In genomic region chr4:145488310-145488709, GRCh38 we compare ENCODE assay signal across 21 cellular contexts. TPM values are rescaled to one million over a fixed set of nuclear protein-coding genes. Genes with fewer than 3 reads are reported as not detected.
A peak's percentile ranks its signal among the peaks of the same experiment; 100 is the strongest.
DNase-seq lines count a peak whose midpoint lies in the region; ATAC-seq, FAIRE-seq and TF ChIP-seq lines count a peak whose summit lies in the region.
"Had no signal": no experiment of that assay in that cellular context is flagged by ENCODE, and none has a peak within 500 bp of the region (broad histone marks: within the 10 kb centered on the region; RNA-seq: fewer than 3 reads in every experiment).

No MANE protein-coding gene starts in this region.

- H3K14ac ChIP-seq in H9 (ENCODE audit: insufficient read depth, low read length) = no peak overlapping the region

- RAD21 ChIA-PET in GM12878 (lab: Charles Lee; ENCODE audit: unreplicated experiment) = no interaction called here

- H3K23me2 ChIP-seq in H9 (ENCODE audit: insufficient read length, low read depth, low read length, poor library complexity, severe bottlenecking) = no peaks in the 10 kb centered on the region

- H3K4ac ChIP-seq in H9 (ENCODE audit: low read depth, low read length) = no peak overlapping the region

- H3K4me1 ChIP-seq in GM23338 (ENCODE audit: insufficient read depth) (peaks cover 28% of the 10 kb centered on the region), GM12878 (ENCODE audit: control insufficient read depth, insufficient read depth, low read length) (peaks cover 9% of the 10 kb centered on the region; the same call in 1 of the 2 replicates), H9 (ENCODE audit: insufficient read depth, low read length) (no peaks in the 10 kb centered on the region)

- TF ChIP-seq CTCF in GM06990 (IDR thresholded peaks at IDR 0.05; ENCODE audit: insufficient read depth, low read length, poor library complexity, severe bottlenecking) (no peak), GM23338 (conservative IDR thresholded peaks at IDR 0.05; ENCODE audit: low read depth in 2 of 2) (no peak), GM12878 (IDR thresholded peaks at IDR 0.05 in 2 of 3, conservative IDR thresholded peaks at IDR 0.05 in 1 of 3; ENCODE audit: control insufficient read depth in 2 of 3, extremely low read depth in 1 of 3, insufficient read depth in 1 of 3, low read depth in 3 of 3, low read length in 3 of 3) (no peak), H9 (conservative IDR thresholded peaks at IDR 0.05) (no peak)

- CTCF ChIA-PET in GM12878 (lab: Yijun Ruan, JAX) = interaction anchor here (0.6 to 1.4 kb wide), 2 partner anchors 35 to 69 kb away, joined by 3 to 5 read pairs; no protein-coding TSS in a partner anchor

- DNase-seq in GM06990 (ENCODE audit: extremely low read depth, insufficient read length) (no peak), GM23338 (ENCODE audit: low spot score) (no peak), NCI-H526 treated with DMSO at 0.1 percent for 48 hours (lab: John Stamatoyannopoulos, UW) (peak; percentile 57), GM12878 (ENCODE audit: low read depth, low spot score) (no peak), T-helper 9 cell (no peak), H9 (no peak)
- DNase-seq in activated naive CD4-positive, alpha-beta T cell treated with Interleukin-2 at 50 U/mL for 16 hours = no peak
- DNase-seq: C1 segment of cervical spinal cord, GM23248, HCEC 1CT, NCI-H1105 treated with DMSO at 0.1 percent for 48 hours, NCI-H2029 treated with DMSO at 0.1 percent for 48 hours, NCI-H345, NCI-H524, SHP77 treated with DMSO at 0.1 percent for 48 hours had no signal

- ATAC-seq in GM23338 (no peak), GM12878 (no peak)
- no peak for ATAC-seq in activated CD4-positive, CD25-positive, alpha-beta regulatory T cell treated with anti-CD3 and anti-CD28 coated beads, Interleukin-2, amount 50 U/mL, for 24 hours
- ATAC-seq: HepG2, K562 had no signal

- H4K91ac ChIP-seq in H9 (ENCODE audit: insufficient read length, low read depth, low read length) = no peak overlapping the region

- no peak for FAIRE-seq in GM12878 (lab: Jason Lieb, UNC)
- FAIRE-seq: D721Med, HepG2, K562 had no signal

- H3T11ph ChIP-seq in H9 (ENCODE audit: low read length) = no peak overlapping the region

- H3K27me3 ChIP-seq in GM06990 (replicated peaks; ENCODE audit: control insufficient read depth, insufficient read depth, low read length) = no peaks in the 10 kb centered on the region
- H3K27me3 ChIP-seq in GM23338 (ENCODE audit: insufficient read depth) = no peaks in the 10 kb centered on the region
- no peaks in the 10 kb centered on the region; a peak in 2 of 4 replicates for H3K27me3 ChIP-seq in GM12878 (replicated peaks in 1 of 2; ENCODE audit: control insufficient read depth in 2 of 2, insufficient read depth in 2 of 2, low read length in 1 of 2)
- no peaks in the 10 kb centered on the region for H3K27me3 ChIP-seq in H9 (ENCODE audit: insufficient read depth, low read length)

- intact Hi-C loops in GM12878 (cut with micrococcal nuclease; ENCODE audit: unreplicated experiment) = loop anchor here (5.0 kb wide), 1 partner anchor 129 kb away; the partner anchor contains the start of gene MMAA

- in situ Hi-C loops in GM12878 (cut with MboI) = no loop called here

- no peak overlapping the region for H2BK12ac ChIP-seq in H9 (ENCODE audit: insufficient read length, low read depth, low read length)

- H3K9me3 Mint-ChIP-seq in GM23338 (no peaks in the 10 kb centered on the region), H9 (no peaks in the 10 kb centered on the region)

- peaks cover 4% of the 10 kb centered on the region for H3K79me1 ChIP-seq in H9 (ENCODE audit: insufficient read depth, low read depth, low read length, poor library complexity, severe bottlenecking)

- no peaks in the 10 kb centered on the region for H3K36me3 ChIP-seq in GM06990 (ENCODE audit: control insufficient read depth, insufficient read depth, low read length)
- H3K36me3 ChIP-seq in GM23338 (ENCODE audit: insufficient read depth) = no peaks in the 10 kb centered on the region
- no peaks in the 10 kb centered on the region for H3K36me3 ChIP-seq in GM12878 (ENCODE audit: control insufficient read depth in 2 of 2, insufficient read depth in 2 of 2, low read length in 1 of 2)

- H3K9me3 ChIP-seq in GM12878 (replicated peaks; ENCODE audit: control insufficient read depth, insufficient read depth, low read length) (no peaks in the 10 kb centered on the region; the same call in 2 of the 3 replicates), H9 (ENCODE audit: control insufficient read depth, low read depth, low read length) (no peaks in the 10 kb centered on the region)

- H2BK5ac ChIP-seq in H9 (ENCODE audit: insufficient read length, low read length) = no peak overlapping the region

- 0 out of 2 replicates have a peak overlapping the region, but pooled peaks have one; percentile 26 for H3K4me2 ChIP-seq in GM23338
- peak overlapping the region; percentile 60 for H3K4me2 ChIP-seq in GM12878 (ENCODE audit: control insufficient read depth, insufficient read depth)
- H3K4me2 ChIP-seq in H9 (ENCODE audit: insufficient read depth, insufficient read length, low read length) = no peak overlapping the region

- H3K27ac ChIP-seq in GM23338 (ENCODE audit: low read depth) = no peak overlapping the region
- no peak overlapping the region for H3K27ac ChIP-seq in GM12878 (ENCODE audit: control insufficient read depth, insufficient read depth)
- H3K27ac ChIP-seq in H9 (ENCODE audit: insufficient read length, low read depth, low read length) = no peak overlapping the region
- H3K27ac ChIP-seq: GM23248, HL-60, RWPE1 had no signal

- H3K79me2 ChIP-seq in GM23338 (replicated peaks; ENCODE audit: insufficient read depth) (peaks cover 99% of the 10 kb centered on the region), GM12878 (ENCODE audit: control insufficient read depth, insufficient read depth, low read length) (peaks cover 62% of the 10 kb centered on the region), H9 (ENCODE audit: insufficient read depth, low read length) (peaks cover 12% of the 10 kb centered on the region; the same call in 1 of the 2 replicates)

- TF ChIP-seq RAD21 in GM12878 (IDR thresholded peaks at IDR 0.05; ENCODE audit: insufficient read depth, low read depth, low read length) = no peak

- H3K36me3 Mint-ChIP-seq in GM23338 (ENCODE audit: low read depth) = no peaks in the 10 kb centered on the region
- no peaks in the 10 kb centered on the region for H3K36me3 Mint-ChIP-seq in H9 (ENCODE audit: insufficient read depth in 1 of 3, low read depth in 3 of 3)

- no peak overlapping the region for H4K5ac ChIP-seq in H9 (ENCODE audit: insufficient read length, low read depth, low read length)

- no peaks in the 10 kb centered on the region for H3K27me3 Mint-ChIP-seq in GM23338 (ENCODE audit: insufficient read depth, low read depth, poor library complexity)
- H3K27me3 Mint-ChIP-seq in H9 (ENCODE audit: low read depth) = no peaks in the 10 kb centered on the region

- H2BK120ac ChIP-seq in H9 (ENCODE audit: low read depth, low read length, poor library complexity, severe bottlenecking) = no peak overlapping the region

- H3K4me1 Mint-ChIP-seq in GM23338 (peaks cover 21% of the 10 kb centered on the region), H9 (peaks cover 20 to 22% of the 10 kb centered on the region in 2 experiments)

- no peak overlapping the region for H2AK5ac ChIP-seq in H9 (ENCODE audit: insufficient read length, low read length)

- H3K4me3 Mint-ChIP-seq in GM23338 (no peak overlapping the region), H9 (no peak overlapping the region)

- H3F3A ChIP-seq in GM23338 (replicated peaks; ENCODE audit: low read depth) = no peaks in the 10 kb centered on the region

- no peak overlapping the region for H4K8ac ChIP-seq in H9 (replicated peaks; ENCODE audit: insufficient read length, low read depth, low read length)

- H3K23ac ChIP-seq in H9 (ENCODE audit: insufficient read length, low read depth, low read length) = no peak overlapping the region

- H3K4me3 ChIP-seq in GM06990 (replicated peaks; ENCODE audit: low read depth, low read length) (peak overlapping the region; percentile 9; the same call in 1 of the 2 replicates), GM23338 (no peak overlapping the region), GM12878 (peak overlapping the region; percentile 23)
- H3K4me3 ChIP-seq: GM23248, K562 had no signal

- H3K9ac ChIP-seq in GM12878 (ENCODE audit: control insufficient read depth, insufficient read depth, low read length) = no peak overlapping the region
- no peak overlapping the region for H3K9ac ChIP-seq in H9 (ENCODE audit: extremely low read depth, insufficient read length, low read length)
- H3K9ac ChIP-seq: GM23248 had no signal

- no peak for TF ChIP-seq EP300 in GM12878 (IDR thresholded peaks at IDR 0.05; ENCODE audit: borderline replicate concordance in 1 of 2, control insufficient read depth in 1 of 2, low read depth in 2 of 2, low read length in 2 of 2)

- WGBS in GM12878 (ENCODE audit: insufficient coverage, insufficient replicate concordance, low lambda C conversion rate, missing lambda C conversion rate) = 22% methylated on average over 2 of the region's 2 CpGs
- no CpG with 5 or more reads among the region's 2 CpGs for WGBS in H9 (ENCODE audit: extremely low coverage, insufficient read length, low lambda C conversion rate)

- H2AFZ ChIP-seq in GM23338 (no peak overlapping the region), GM12878 (ENCODE audit: control insufficient read depth, low read depth, low read length) (no peak overlapping the region), H9 (ENCODE audit: low read length) (no peak overlapping the region)
- H2AFZ ChIP-seq: GM23248 had no signal

- H2BK15ac ChIP-seq in H9 (ENCODE audit: low read depth, low read length) = no peak overlapping the region

- POLR2A ChIA-PET in GM12878 (lab: Charles Lee) = no interaction called here

- no TSS peak for BruUV-seq in GM12878 (replicated peaks; lab: Mats Ljungman, UMichigan)

- SMC1A ChIA-PET in GM12878 (lab: Charles Lee; ENCODE audit: uncharacterized antibody, unreplicated experiment) = no interaction called here

- H3K27ac Mint-ChIP-seq in GM23338 (peak overlapping the region; percentile 49; the same call in 1 of the 2 replicates), H9 (no peak overlapping the region)

- no peaks in the 10 kb centered on the region for H3K9me2 ChIP-seq in GM23338 (ENCODE audit: insufficient read depth)

- no peak overlapping the region for H3K56ac ChIP-seq in H9 (ENCODE audit: insufficient read length, low read depth, low read length)

- no peak overlapping the region for H3K18ac ChIP-seq in H9 (ENCODE audit: insufficient read length, low read depth, low read length)

- 0 out of 2 replicates have a peak, but pooled peaks cover 5% of the 10 kb centered on the region for H4K20me1 ChIP-seq in GM23338 (replicated peaks; ENCODE audit: insufficient read depth)
- no peaks in the 10 kb centered on the region for H4K20me1 ChIP-seq in GM12878 (ENCODE audit: control insufficient read depth, insufficient read depth)
- H4K20me1 ChIP-seq in H9 (ENCODE audit: control insufficient read depth, insufficient read depth, insufficient read length) = no peaks in the 10 kb centered on the region

- TF ChIP-seq POLR2A in GM12878 (IDR thresholded peaks at IDR 0.05; ENCODE audit: low read depth, low read length) = no peak

- H2BK20ac ChIP-seq in H9 (ENCODE audit: low read depth, low read length, poor library complexity, severe bottlenecking) = no peak overlapping the region

RNA-seq across cellular contexts. Expression of gene SMAD1, which starts 6.7 kb away (rescaled TPM):
- 30.3 and 33.6 TPM in 2 replicates for total RNA-seq in GM23338 (2014; rRNA removed; shearing (Covaris generic))
- polyA plus RNA-seq in GM23338 (2016; fragmentation: Nextera tagmentation; extraction: Ambion mirVana) (19.8 and 21.1 TPM in 2 replicates), GM12878 (2011; rRNA removed) (0.23 and 0.29 TPM in 2 replicates), GM12878 (2014; fragmentation: Illumina TruSeq; extraction: Trizol) (17.5 and 20.5 TPM in 2 replicates), GM12878 (2014; fragmentation: Nextera tagmentation; extraction: Ambion mirVana) (10 to 100 TPM in 1 of 2 experiments, 1 to 10 TPM in 1; 7.8 to 11.6 TPM), GM12878 (2014; rRNA removed) (10.6 and 13.4 TPM in 2 replicates), GM12878 (2016; fragmentation: Nextera tagmentation; extraction: Ambion mirVana) (10 to 100 TPM; 16.1 to 17.0 TPM)
- 2.0 and 2.4 TPM in 2 replicates for total RNA-seq in GM12878 (2013; cell fraction: nucleolus; rRNA removed)
- total RNA-seq in GM12878 (2014; rRNA removed) (12.4 and 19.9 TPM in 2 replicates), GM12878 (2014; rRNA removed; fragmentation: Illumina TruSeq; extraction: Trizol) (14.5 and 16.5 TPM in 2 replicates), GM12878 (2021) (13.5 and 13.8 TPM in 2 replicates), H9 (2021) (21.1 and 24.8 TPM in 2 replicates)
- 5.1 TPM for polyA plus RNA-seq in GM12878 (2011; ENCODE audit: low read depth)
- 0.17 and 0.22 TPM in 2 replicates for polyA plus RNA-seq in GM12878 (2011; cell fraction: cytosol; rRNA removed)
- polyA plus RNA-seq in GM12878 (2011; cell fraction: nucleus; rRNA removed) = 0.16 and 0.59 TPM in 2 replicates
- polyA plus RNA-seq in GM12878 (2012) = 6.6 and 8.3 TPM in 2 replicates
- 1.1 TPM in 1 of 2 replicates, not detected in the other for polyA minus RNA-seq in GM12878 (2011; rRNA and poly(A)+ RNA removed)
- polyA minus RNA-seq in GM12878 (2011; cell fraction: cytosol; rRNA and poly(A)+ RNA removed) = 0.73 TPM in 1 of 2 replicates, not detected in the other
- not detected in 2 replicates for polyA minus RNA-seq in GM12878 (2011; cell fraction: nucleus; rRNA and poly(A)+ RNA removed)
